ENCODE assay signal across 24 cellular contexts in the genomic region with DNA sequence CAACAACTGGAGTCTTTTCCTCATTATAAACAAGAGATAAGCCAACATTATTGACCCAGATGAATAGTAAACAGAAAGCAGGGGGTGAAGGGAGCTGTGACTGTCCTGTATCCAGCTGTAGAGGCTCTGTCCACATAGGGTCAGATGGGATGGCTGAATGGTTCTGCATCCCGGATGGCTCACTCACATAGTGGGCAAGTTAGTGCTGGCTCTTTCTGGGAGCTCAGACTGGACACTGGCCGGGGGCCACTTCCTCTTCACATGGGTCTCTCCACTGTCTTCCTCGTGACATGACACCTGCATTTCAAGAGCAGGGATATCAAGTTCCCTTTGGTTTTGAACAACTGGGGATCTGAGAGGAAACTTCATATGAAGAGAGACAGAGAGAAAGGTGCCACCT.
"Had no signal": no experiment of that assay in that cellular context is flagged by ENCODE, and none has a peak within 500 bp of the region (broad histone marks: within the 10 kb centered on the region; RNA-seq: fewer than 3 reads in every experiment).

No MANE protein-coding gene starts in this region.

- H3K4me1 Mint-ChIP-seq: natural killer cell; neural crest cell; stimulated activated effector memory CD8-positive, alpha-beta T cell treated with anti-CD3 and anti-CD28 coated beads, Interleukin-12 subunit alpha, Interleukin-12 subunit beta, amount 100 ng/mL, for 72 hours had no signal

- H3K36me3 ChIP-seq: esophagus muscularis mucosa, gastroesophageal sphincter, heart left ventricle, lower lobe of right lung, neutrophil, sigmoid colon, stomach, thyroid gland had no signal

- H3K27ac ChIP-seq: dorsolateral prefrontal cortex, esophagus muscularis mucosa, foreskin keratinocyte, gastroesophageal sphincter, heart left ventricle, lower lobe of right lung, neutrophil, parathyroid adenoma, sigmoid colon, stomach, thyroid gland had no signal

- H3K4me3 Mint-ChIP-seq: natural killer cell; neural crest cell; stimulated activated effector memory CD8-positive, alpha-beta T cell treated with anti-CD3 and anti-CD28 coated beads, Interleukin-12 subunit alpha, Interleukin-12 subunit beta, amount 100 ng/mL, for 72 hours had no signal

- H3K27me3 ChIP-seq: foreskin keratinocyte, gastroesophageal sphincter, neutrophil, sigmoid colon, stomach, thyroid gland had no signal

- H3K4me3 ChIP-seq: dorsolateral prefrontal cortex, esophagus muscularis mucosa, gastroesophageal sphincter, heart left ventricle, lower lobe of right lung, sigmoid colon, stomach, thyroid gland had no signal

- H3K9me3 Mint-ChIP-seq: stimulated activated effector memory CD8-positive, alpha-beta T cell treated with anti-CD3 and anti-CD28 coated beads, Interleukin-12 subunit alpha, Interleukin-12 subunit beta, amount 100 ng/mL, for 72 hours had no signal

- H3K9me3 ChIP-seq: esophagus muscularis mucosa, gastroesophageal sphincter, heart left ventricle, lower lobe of right lung, neutrophil, sigmoid colon, thyroid gland had no signal

- DNase-seq: cerebellar nuclear complex; dorsolateral prefrontal cortex; effector CD8-positive, alpha-beta T cell; foreskin keratinocyte; heart left ventricle; hippocampal formation; kidney glomerular epithelial cell; left ventricle myocardium superior; lower lobe of right lung; natural killer cell; sigmoid colon; stimulated activated CD4-positive, alpha-beta T cell treated with anti-CD3 and anti-CD28 coated beads, Interleukin-2, amount 100 ng/mL, for 24 hours; stimulated activated CD4-positive, alpha-beta T cell treated with anti-CD3 and anti-CD28 coated beads, Interleukin-4, amount 100 ng/mL, for 24 hours; stimulated activated naive CD4-positive, alpha-beta T cell treated with Interleukin-2 at 50 U/mL for 16 hours; stomach; thyroid gland; trophoblast cell had no signal

- H3K27ac Mint-ChIP-seq: natural killer cell; progenitor cell of endocrine pancreas; stimulated activated effector memory CD8-positive, alpha-beta T cell treated with anti-CD3 and anti-CD28 coated beads, Interleukin-12 subunit alpha, Interleukin-12 subunit beta, amount 100 ng/mL, for 72 hours had no signal

- ATAC-seq: foreskin keratinocyte; gastroesophageal sphincter; heart left ventricle; left ventricle myocardium superior; lower lobe of right lung; natural killer cell; stimulated activated effector memory CD8-positive, alpha-beta T cell treated with anti-CD3 and anti-CD28 coated beads, Interleukin-12 subunit alpha, Interleukin-12 subunit beta, amount 100 ng/mL, for 72 hours had no signal

- H3K36me3 Mint-ChIP-seq: natural killer cell; stimulated activated effector memory CD8-positive, alpha-beta T cell treated with anti-CD3 and anti-CD28 coated beads, Interleukin-12 subunit alpha, Interleukin-12 subunit beta, amount 100 ng/mL, for 72 hours had no signal

- H3K4me1 ChIP-seq: esophagus muscularis mucosa, foreskin keratinocyte, gastroesophageal sphincter, heart left ventricle, lower lobe of right lung, parathyroid adenoma, sigmoid colon, thyroid gland had no signal

- H3K9ac ChIP-seq: parathyroid adenoma had no signal

- H3K27me3 Mint-ChIP-seq: progenitor cell of endocrine pancreas had no signal
